10 cellular contexts compared by ENCODE assay signal in genomic region chr13:47932953-47933687, GRCh38.
A peak's percentile ranks its signal among the peaks of the same experiment; 100 is the strongest.
DNase-seq lines count a peak whose midpoint lies in the region; ATAC-seq and TF ChIP-seq lines count a peak whose summit lies in the region.
"Had no signal": no experiment of that assay in that cellular context is flagged by ENCODE, and none has a peak within 500 bp of the region (broad histone marks: within the 10 kb centered on the region; RNA-seq: fewer than 3 reads in every experiment).

No MANE protein-coding gene starts in this region.

- peaks cover 3% of the 10 kb centered on the region for H3K9me3 Mint-ChIP-seq in stimulated activated memory B cell treated with anti-CD40 and anti-IgM and Interleukin-4, amounts not matched to agents 10 μg/mL and 1 μg/mL and 100 μg/mL, for 72 hours

- H3K4me2 ChIP-seq in hepatocyte, result peak overlapping the region; percentile 43

- no peak overlapping the region for H3K4me3 Mint-ChIP-seq in stimulated activated memory B cell treated with anti-CD40 and anti-IgM and Interleukin-4, amounts not matched to agents 10 μg/mL and 1 μg/mL and 100 μg/mL, for 72 hours

- 72% methylated on average over 3 of the region's 3 CpGs for WGBS in hepatocyte (ENCODE audit: low lambda C conversion rate, missing lambda C conversion rate)

- no peaks in the 10 kb centered on the region for H3K36me3 ChIP-seq in hepatocyte (replicated peaks; ENCODE audit: insufficient read depth, low read depth)

- H3K9me2 ChIP-seq in hepatocyte (replicated peaks; ENCODE audit: insufficient read depth), result no peaks in the 10 kb centered on the region

- H3K4me1 ChIP-seq in hepatocyte (ENCODE audit: insufficient read depth), result no peaks in the 10 kb centered on the region

- ATAC-seq in HG03342 (IDR thresholded peaks at IDR 0.05; ENCODE audit: unreplicated experiment), result peak; percentile 37
- no peak for ATAC-seq in stimulated activated memory B cell treated with anti-CD40 and anti-IgM and Interleukin-4, amounts not matched to agents 10 μg/mL and 1 μg/mL and 100 μg/mL, for 72 hours
- ATAC-seq in GM18498 (IDR thresholded peaks at IDR 0.05; ENCODE audit: unreplicated experiment), result no peak
- ATAC-seq in HG02884 (IDR thresholded peaks at IDR 0.05; ENCODE audit: unreplicated experiment), result no peak
- ATAC-seq: right cardiac atrium had no signal

- no peaks in the 10 kb centered on the region for H3K4me1 Mint-ChIP-seq in stimulated activated memory B cell treated with anti-CD40 and anti-IgM and Interleukin-4, amounts not matched to agents 10 μg/mL and 1 μg/mL and 100 μg/mL, for 72 hours

- H3K79me2 ChIP-seq in hepatocyte, result no peaks in the 10 kb centered on the region

- TF ChIP-seq CTCF in hepatocyte (IDR thresholded peaks at IDR 0.05; ENCODE audit: poor library complexity), result no peak

- no peak overlapping the region for H3K27ac Mint-ChIP-seq in stimulated activated memory B cell treated with anti-CD40 and anti-IgM and Interleukin-4, amounts not matched to agents 10 μg/mL and 1 μg/mL and 100 μg/mL, for 72 hours

- no peaks in the 10 kb centered on the region for H3K9me3 ChIP-seq in hepatocyte (ENCODE audit: low read depth)

- no peak overlapping the region for H2AFZ ChIP-seq in hepatocyte

- H3K27me3 ChIP-seq in hepatocyte, result no peaks in the 10 kb centered on the region

- H3K27ac ChIP-seq in hepatocyte, result no peak overlapping the region

- peaks cover 14% of the 10 kb centered on the region for H3K36me3 Mint-ChIP-seq in stimulated activated memory B cell treated with anti-CD40 and anti-IgM and Interleukin-4, amounts not matched to agents 10 μg/mL and 1 μg/mL and 100 μg/mL, for 72 hours

- no peaks in the 10 kb centered on the region for H4K20me1 ChIP-seq in hepatocyte (ENCODE audit: insufficient read depth, poor library complexity, severe bottlenecking)

- H3K4me3 ChIP-seq in hepatocyte, result no peak overlapping the region

- no peaks in the 10 kb centered on the region for H3K27me3 Mint-ChIP-seq in stimulated activated memory B cell treated with anti-CD40 and anti-IgM and Interleukin-4, amounts not matched to agents 10 μg/mL and 1 μg/mL and 100 μg/mL, for 72 hours

- DNase-seq in DMS153 (lab: John Stamatoyannopoulos, UW) (peak; percentile 59), NCI-H69 (lab: John Stamatoyannopoulos, UW) (peak; percentile 75), hepatocyte (ENCODE audit: low spot score) (no peak), middle frontal gyrus (ENCODE audit: extremely low spot score, low spot score) (no peak)
- DNase-seq: activated CD8-positive, alpha-beta memory T cell treated with anti-CD3 and anti-CD28 coated beads, Interleukin-2, amount 50 U/mL, for 48 hours; right cardiac atrium had no signal

Comparison
In these comparisons a context has a peak if more than half of its experiments do, and no peak if none do; other contexts are left out.
1. DNase-seq: peak in DMS153 (single experiment) and NCI-H69 (single experiment); none in hepatocyte (single experiment) and middle frontal gyrus (single experiment).